20 cellular contexts compared by ENCODE assay signal in the genomic region with DNA sequence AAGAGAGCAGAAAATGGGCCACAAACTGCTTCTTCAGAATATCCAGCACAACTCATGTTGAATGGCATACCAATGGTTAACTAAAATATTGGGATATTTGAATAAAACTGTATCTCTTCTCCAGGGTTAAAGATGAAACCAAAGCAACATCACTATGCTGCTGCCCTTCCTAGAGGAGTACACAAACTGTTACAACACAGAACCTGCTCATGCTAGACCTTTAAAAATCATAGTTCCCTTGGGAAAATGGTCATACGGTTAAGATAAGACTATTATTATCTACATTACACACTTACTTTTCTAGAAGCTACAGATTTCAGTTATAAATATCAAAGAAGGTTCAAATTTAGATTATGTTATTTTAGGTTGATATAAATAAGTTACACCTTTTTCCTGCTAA.
A peak's percentile ranks its signal among the peaks of the same experiment; 100 is the strongest.
DNase-seq lines count a peak whose midpoint lies in the region; ATAC-seq and TF ChIP-seq lines count a peak whose summit lies in the region.
"Had no signal": no experiment of that assay in that cellular context is flagged by ENCODE, and none has a peak within 500 bp of the region (broad histone marks: within the 10 kb centered on the region; RNA-seq: fewer than 3 reads in every experiment).

No MANE protein-coding gene starts in this region.

- DNase-seq in CD4-positive, CD25-positive, alpha-beta regulatory T cell: no peak
- DNase-seq in NCI-H69 (lab: John Stamatoyannopoulos, UW) (peak; percentile 7), choroid plexus epithelial cell (ENCODE audit: low read depth) (peak; percentile 37), COLO668 (lab: John Stamatoyannopoulos, UW; ENCODE audit: unreplicated experiment) (no peak), SHP77 treated with DMSO at 0.1 percent for 48 hours (lab: John Stamatoyannopoulos, UW) (no peak)
- no peak for DNase-seq in activated T-cell treated with anti-CD3 and anti-CD28 coated beads, Interleukin-2, amount 50 U/mL, for 4 hours
- no peak for DNase-seq in stimulated activated effector memory CD8-positive, alpha-beta T cell treated with anti-CD3 and anti-CD28 coated beads, Interleukin-12 subunit alpha, Interleukin-12 subunit beta, amount 100 ng/mL, for 72 hours (ENCODE audit: low spot score in 2 of 2)
- DNase-seq: ACHN; activated CD4-positive, alpha-beta T cell treated with anti-CD3 and anti-CD28 coated beads, Interleukin-2, amount 10 ng/mL, durations not matched to agents 24 days and 14 days; activated CD8-positive, alpha-beta memory T cell treated with anti-CD3 and anti-CD28 coated beads, Interleukin-2, amount 50 U/mL, for 4 hours; activated gamma-delta T cell; CD8-positive, alpha-beta memory T cell; cerebellar nuclear complex; MV-4-11; NCI-H2081 treated with DMSO at 0.1 percent for 48 hours; NCI-H748 treated with DMSO at 0.1 percent for 48 hours; testis had no signal

- peak overlapping the region in 2 of 3 donors; percentile 1 to 67 for H3K27ac Mint-ChIP-seq in CD4-positive, CD25-positive, alpha-beta regulatory T cell
- no peak overlapping the region for H3K27ac Mint-ChIP-seq in stimulated activated effector memory CD8-positive, alpha-beta T cell treated with anti-CD3 and anti-CD28 coated beads, Interleukin-12 subunit alpha, Interleukin-12 subunit beta, amount 100 ng/mL, for 72 hours
- H3K27ac Mint-ChIP-seq: activated CD4-positive, alpha-beta T cell treated with anti-CD3 and anti-CD28 coated beads, Interleukin-2, amount 10 ng/mL, durations not matched to agents 24 days and 14 days; CD8-positive, alpha-beta memory T cell; IgD-negative memory B cell had no signal

- no peaks in the 10 kb centered on the region for H3K4me1 ChIP-seq in CD4-positive, CD25-positive, alpha-beta regulatory T cell (ENCODE audit: control insufficient read depth, insufficient read depth, low read length, poor library complexity, severe bottlenecking)
- peaks cover 0 to 24% of the 10 kb centered on the region in 2 donors for H3K4me1 ChIP-seq in mucosa of rectum (ENCODE audit: control insufficient read depth in 2 of 2, insufficient read depth in 2 of 2, low read length in 2 of 2)
- H3K4me1 ChIP-seq: HAP-1, testis had no signal

- H3K9me3 ChIP-seq in CD4-positive, CD25-positive, alpha-beta regulatory T cell (ENCODE audit: control insufficient read depth in 2 of 2, low read length in 2 of 2): no peaks in the 10 kb centered on the region
- no peaks in the 10 kb centered on the region for H3K9me3 ChIP-seq in mucosa of rectum (ENCODE audit: control insufficient read depth in 2 of 2, low read length in 2 of 2)
- H3K9me3 ChIP-seq: HAP-1, testis had no signal

- peak overlapping the region; percentile 39 for H3K4me3 ChIP-seq in CD4-positive, CD25-positive, alpha-beta regulatory T cell (ENCODE audit: low read depth, low read length)
- H3K4me3 ChIP-seq in choroid plexus epithelial cell (ENCODE audit: low read depth, low read length): no peak overlapping the region
- peak overlapping the region; percentile 84 to 87 for H3K4me3 ChIP-seq in mucosa of rectum (ENCODE audit: low read length in 2 of 2)
- H3K4me3 ChIP-seq: HAP-1, testis had no signal

- H3K27me3 ChIP-seq in CD4-positive, CD25-positive, alpha-beta regulatory T cell (ENCODE audit: control insufficient read depth, insufficient read depth, low read length): peaks cover 2% of the 10 kb centered on the region
- no peaks in the 10 kb centered on the region for H3K27me3 ChIP-seq in mucosa of rectum (ENCODE audit: control insufficient read depth in 2 of 2, insufficient read depth in 2 of 2, low read length in 2 of 2)
- H3K27me3 ChIP-seq: testis had no signal

- no peak for ATAC-seq in CD4-positive, CD25-positive, alpha-beta regulatory T cell (ENCODE audit: low read depth in 2 of 2)
- ATAC-seq in activated T-cell treated with anti-CD3 and anti-CD28 coated beads, Interleukin-2, amount 50 U/mL, for 4 hours: no peak
- no peak for ATAC-seq in stimulated activated effector memory CD8-positive, alpha-beta T cell treated with anti-CD3 and anti-CD28 coated beads, Interleukin-12 subunit alpha, Interleukin-12 subunit beta, amount 100 ng/mL, for 72 hours

- TF ChIP-seq CTCF in choroid plexus epithelial cell (conservative IDR thresholded peaks at IDR 0.05; ENCODE audit: low read depth, low read length): no peak

- H3K4me1 Mint-ChIP-seq in CD4-positive, CD25-positive, alpha-beta regulatory T cell: peaks cover 0 to 20% (median 2%) of the 10 kb centered on the region in 4 donors
- H3K4me1 Mint-ChIP-seq in activated T-cell treated with anti-CD3 and anti-CD28 coated beads, Interleukin-2, amount 50 U/mL, for 4 hours (ENCODE audit: low read depth): peaks cover 30% of the 10 kb centered on the region
- no peaks in the 10 kb centered on the region for H3K4me1 Mint-ChIP-seq in stimulated activated effector memory CD8-positive, alpha-beta T cell treated with anti-CD3 and anti-CD28 coated beads, Interleukin-12 subunit alpha, Interleukin-12 subunit beta, amount 100 ng/mL, for 72 hours

- H3K9ac ChIP-seq in mucosa of rectum (ENCODE audit: low read depth in 1 of 2, low read length in 2 of 2): peak overlapping the region in 1 of 2 donors; percentile 81

- H3K4me3 Mint-ChIP-seq in CD4-positive, CD25-positive, alpha-beta regulatory T cell: peak overlapping the region; percentile 3 to 61 (median 48)
- H3K4me3 Mint-ChIP-seq in activated T-cell treated with anti-CD3 and anti-CD28 coated beads, Interleukin-2, amount 50 U/mL, for 4 hours: no peak overlapping the region
- no peak overlapping the region for H3K4me3 Mint-ChIP-seq in stimulated activated effector memory CD8-positive, alpha-beta T cell treated with anti-CD3 and anti-CD28 coated beads, Interleukin-12 subunit alpha, Interleukin-12 subunit beta, amount 100 ng/mL, for 72 hours
- H3K4me3 Mint-ChIP-seq: activated CD4-positive, alpha-beta T cell treated with anti-CD3 and anti-CD28 coated beads, Interleukin-2, amount 10 ng/mL, durations not matched to agents 24 days and 14 days; IgD-negative memory B cell had no signal

- no peaks in the 10 kb centered on the region for H3K36me3 ChIP-seq in CD4-positive, CD25-positive, alpha-beta regulatory T cell (ENCODE audit: control insufficient read depth, insufficient read depth, low read length)
- no peaks in the 10 kb centered on the region for H3K36me3 ChIP-seq in mucosa of rectum (ENCODE audit: control insufficient read depth in 2 of 2, insufficient read depth in 2 of 2, low read length in 2 of 2)
- H3K36me3 ChIP-seq: HAP-1 had no signal

- H3K27ac ChIP-seq in CD4-positive, CD25-positive, alpha-beta regulatory T cell (ENCODE audit: insufficient read depth, low read length, poor library complexity, severe bottlenecking): no peak overlapping the region
- H3K27ac ChIP-seq in mucosa of rectum (ENCODE audit: low read depth in 2 of 2, low read length in 2 of 2): peak overlapping the region in 1 of 2 donors; percentile 67
- H3K27ac ChIP-seq: testis had no signal

- H3K36me3 Mint-ChIP-seq in CD4-positive, CD25-positive, alpha-beta regulatory T cell: no peaks in the 10 kb centered on the region
- no peaks in the 10 kb centered on the region for H3K36me3 Mint-ChIP-seq in activated T-cell treated with anti-CD3 and anti-CD28 coated beads, Interleukin-2, amount 50 U/mL, for 4 hours (ENCODE audit: insufficient read depth)
- no peaks in the 10 kb centered on the region for H3K36me3 Mint-ChIP-seq in stimulated activated effector memory CD8-positive, alpha-beta T cell treated with anti-CD3 and anti-CD28 coated beads, Interleukin-12 subunit alpha, Interleukin-12 subunit beta, amount 100 ng/mL, for 72 hours
- H3K36me3 Mint-ChIP-seq: CD8-positive, alpha-beta memory T cell had no signal

- H3K9me3 Mint-ChIP-seq in CD4-positive, CD25-positive, alpha-beta regulatory T cell: no peaks in the 10 kb centered on the region
- no peaks in the 10 kb centered on the region for H3K9me3 Mint-ChIP-seq in activated T-cell treated with anti-CD3 and anti-CD28 coated beads, Interleukin-2, amount 50 U/mL, for 4 hours
- H3K9me3 Mint-ChIP-seq in stimulated activated effector memory CD8-positive, alpha-beta T cell treated with anti-CD3 and anti-CD28 coated beads, Interleukin-12 subunit alpha, Interleukin-12 subunit beta, amount 100 ng/mL, for 72 hours: no peaks in the 10 kb centered on the region
- H3K9me3 Mint-ChIP-seq: activated CD4-positive, alpha-beta T cell treated with anti-CD3 and anti-CD28 coated beads, Interleukin-2, amount 10 ng/mL, durations not matched to agents 24 days and 14 days; CD8-positive, alpha-beta memory T cell; IgD-negative memory B cell had no signal

- peaks cover 12% of the 10 kb centered on the region for H3K27me3 Mint-ChIP-seq in CD4-positive, CD25-positive, alpha-beta regulatory T cell
- no peaks in the 10 kb centered on the region for H3K27me3 Mint-ChIP-seq in activated T-cell treated with anti-CD3 and anti-CD28 coated beads, Interleukin-2, amount 50 U/mL, for 4 hours (ENCODE audit: low read depth)

Comparison
In these comparisons a context has a peak if more than half of its experiments do, and no peak if none do; other contexts are left out.
1. DNase-seq: peak in NCI-H69 (single experiment) and choroid plexus epithelial cell (single experiment); none in CD4-positive, CD25-positive, alpha-beta regulatory T cell (0 of 3), COLO668 (single experiment), activated T-cell treated with anti-CD3 and anti-CD28 coated beads, Interleukin-2, amount 50 U/mL, for 4 hours (single experiment), stimulated activated effector memory CD8-positive, alpha-beta T cell treated with anti-CD3 and anti-CD28 coated beads, Interleukin-12 subunit alpha, Interleukin-12 subunit beta, amount 100 ng/mL, for 72 hours (0 of 2) and SHP77 treated with DMSO at 0.1 percent for 48 hours (single experiment).
2. H3K4me3 Mint-ChIP-seq: peak in CD4-positive, CD25-positive, alpha-beta regulatory T cell (4 of 4); none in activated T-cell treated with anti-CD3 and anti-CD28 coated beads, Interleukin-2, amount 50 U/mL, for 4 hours (single experiment) and stimulated activated effector memory CD8-positive, alpha-beta T cell treated with anti-CD3 and anti-CD28 coated beads, Interleukin-12 subunit alpha, Interleukin-12 subunit beta, amount 100 ng/mL, for 72 hours (single experiment).